ENCODE assay signal across 11 cellular contexts in the genomic region with DNA sequence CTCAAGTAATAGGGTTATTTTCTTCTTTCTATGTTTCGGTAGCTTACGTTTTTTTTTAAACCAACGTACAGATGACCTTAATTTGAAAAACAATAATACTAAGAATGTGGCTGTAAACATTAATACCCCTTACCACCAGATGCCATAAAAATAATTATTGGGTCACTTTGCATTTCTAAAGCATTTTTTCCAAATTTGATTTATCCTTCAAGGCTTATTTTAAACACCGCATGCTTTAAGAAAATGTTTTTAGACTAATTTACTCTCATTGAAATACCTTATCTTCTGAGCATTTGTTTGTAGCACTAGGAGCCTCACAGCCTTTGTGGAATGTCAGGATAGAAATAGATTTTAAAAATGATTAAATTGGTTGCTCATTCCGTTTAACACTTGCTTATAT.
"Had no signal": no experiment of that assay in that cellular context is flagged by ENCODE, and none has a peak within 500 bp of the region (broad histone marks: within the 10 kb centered on the region; RNA-seq: fewer than 3 reads in every experiment).

No MANE protein-coding gene starts in this region.

- H3K27ac Mint-ChIP-seq: GM23338, H9 had no signal

- H3K36me3 ChIP-seq: HAP-1 had no signal

- H3K4me3 ChIP-seq: GM23248, GM23338, HAP-1 had no signal

- H3K9me3 Mint-ChIP-seq: GM23338, H9, HFFc6 had no signal

- ATAC-seq: GM23338, HCT116 had no signal

- H3K9ac ChIP-seq: GM23248 had no signal

- H3K9me3 ChIP-seq: HAP-1 had no signal

- H3K4me2 ChIP-seq: GM23338 had no signal

- H2AFZ ChIP-seq: GM23338 had no signal

- DNase-seq: GM23248, GOT3, H7, H9, HCEC 1CT, HFFc6 had no signal

- H3K4me3 Mint-ChIP-seq: GM23338, H9 had no signal

- FAIRE-seq: H1, H54 had no signal

- H3K27ac ChIP-seq: GM23248 had no signal
